ENCODE assay signal across 22 cellular contexts in genomic region chr16:24966599-24966998, GRCh38.
"Had no signal": no experiment of that assay in that cellular context is flagged by ENCODE, and none has a peak within 500 bp of the region (broad histone marks: within the 10 kb centered on the region; RNA-seq: fewer than 3 reads in every experiment).

No MANE protein-coding gene starts in this region.

- H3K27ac ChIP-seq: breast epithelium, PC-9 had no signal

- H3K4me3 Mint-ChIP-seq: activated B cell treated with CpG ODN at 0.5 μM for 24 hours; activated CD4-positive, alpha-beta T cell treated with anti-CD3 and anti-CD28 coated beads, Interleukin-2, amount 10 ng/mL, durations not matched to agents 24 days and 14 days; activated naive CD8-positive, alpha-beta T cell treated with anti-CD3 and anti-CD28 coated beads, Interleukin-2, amount 10 ng/mL, durations not matched to agents 7 days and 5 days had no signal

- H3K4me3 ChIP-seq: adrenal gland, breast epithelium, MG63, PC-9 had no signal

- H2AFZ ChIP-seq: PC-9 had no signal

- H3K4me1 Mint-ChIP-seq: activated CD4-positive, alpha-beta T cell treated with anti-CD3 and anti-CD28 coated beads, Interleukin-2, amount 10 ng/mL, durations not matched to agents 24 days and 14 days had no signal

- H3K27me3 Mint-ChIP-seq: activated B cell treated with CpG ODN at 0.5 μM for 24 hours; activated CD4-positive, alpha-beta T cell treated with anti-CD3 and anti-CD28 coated beads, Interleukin-2, amount 10 ng/mL, durations not matched to agents 24 days and 14 days; activated naive CD8-positive, alpha-beta T cell treated with anti-CD3 and anti-CD28 coated beads, Interleukin-2, amount 10 ng/mL, durations not matched to agents 7 days and 5 days had no signal

- H3K27me3 ChIP-seq: adrenal gland, breast epithelium, MG63 had no signal

- DNase-seq: activated B cell treated with CpG ODN at 0.5 μM for 24 hours; activated CD4-positive, alpha-beta T cell treated with anti-CD3 and anti-CD28 coated beads for 1 hour; activated CD4-positive, alpha-beta T cell treated with anti-CD3 and anti-CD28 coated beads, Interleukin-2, amount 10 ng/mL, durations not matched to agents 24 days and 14 days; activated CD4-positive, alpha-beta T cell treated with anti-CD3 and anti-CD28 coated beads, Interleukin-2, amount 50 U/mL, for 48 hours; activated naive CD4-positive, alpha-beta T cell treated with anti-CD3 and anti-CD28 coated beads, Interleukin-2, amount 50 U/mL, for 16 hours; activated naive CD8-positive, alpha-beta T cell treated with anti-CD3 and anti-CD28 coated beads, Interleukin-2, amount 10 ng/mL, durations not matched to agents 7 days and 5 days; activated T-cell treated with anti-CD3 and anti-CD28 coated beads for 4 hours; aorta; caudate nucleus; MG63; NCI-H1092 treated with DMSO at 0.1 percent for 48 hours; NCI-H1417 treated with DMSO at 0.1 percent for 48 hours; NCI-H1694; NCI-H2029 treated with DMSO at 0.1 percent for 48 hours; NCI-H345; NCI-H510A; PC-9; SIG-M5; T-helper 2 cell; T1000 had no signal

- H3K4me1 ChIP-seq: adrenal gland, breast epithelium had no signal

- H3K4me2 ChIP-seq: PC-9 had no signal

- H3K27ac Mint-ChIP-seq: activated B cell treated with CpG ODN at 0.5 μM for 24 hours; activated CD4-positive, alpha-beta T cell treated with anti-CD3 and anti-CD28 coated beads, Interleukin-2, amount 10 ng/mL, durations not matched to agents 24 days and 14 days; activated naive CD8-positive, alpha-beta T cell treated with anti-CD3 and anti-CD28 coated beads, Interleukin-2, amount 10 ng/mL, durations not matched to agents 7 days and 5 days had no signal
